Comparison of ENCODE assay signal across 29 cellular contexts in the genomic region with DNA sequence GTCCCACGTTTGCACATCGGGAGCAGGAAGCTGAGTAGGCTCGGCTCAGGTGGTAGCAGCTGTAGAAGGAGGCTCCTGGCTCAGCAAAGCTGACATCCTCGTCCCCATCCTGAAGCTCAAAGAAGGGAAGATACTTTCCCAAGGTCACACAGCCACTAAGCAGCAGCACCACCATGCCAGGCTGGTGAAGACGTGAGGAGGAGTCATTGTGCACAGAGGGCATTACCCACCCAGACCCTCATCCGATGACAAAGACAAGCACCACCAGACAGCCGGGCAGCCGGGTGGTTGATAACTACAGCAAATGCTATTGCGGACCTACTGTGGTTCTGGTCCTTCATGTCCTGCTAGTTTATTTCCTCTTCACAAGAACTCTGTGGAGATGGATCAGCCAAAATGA.
"Had no signal": no experiment of that assay in that cellular context is flagged by ENCODE, and none has a peak within 500 bp of the region (broad histone marks: within the 10 kb centered on the region; RNA-seq: fewer than 3 reads in every experiment).

No MANE protein-coding gene starts in this region.

- ATAC-seq: effector memory CD8-positive, alpha-beta T cell; left colon; left ventricle myocardium superior; lower lobe of right lung; naive thymus-derived CD8-positive, alpha-beta T cell; psoas muscle; right lobe of liver; stimulated activated effector memory CD8-positive, alpha-beta T cell treated with anti-CD3 and anti-CD28 coated beads, Interleukin-12 subunit alpha, Interleukin-12 subunit beta, amount 100 ng/mL, for 72 hours had no signal

- H3K4me3 ChIP-seq: colonic mucosa, esophagus squamous epithelium, lower lobe of right lung, psoas muscle, right lobe of liver, stomach, thyroid gland had no signal

- H3K4me1 ChIP-seq: colonic mucosa, esophagus squamous epithelium, lower lobe of right lung, psoas muscle, right lobe of liver, stomach, thyroid gland had no signal

- DNase-seq: colonic mucosa; dermis blood vessel endothelial cell; effector memory CD8-positive, alpha-beta T cell; erythroblast; esophagus squamous epithelium; foreskin melanocyte; glutamatergic neuron; hypothalamus; immature natural killer cell; islet precursor cell; kidney glomerular epithelial cell; left colon; left ventricle myocardium superior; lower lobe of right lung; naive thymus-derived CD8-positive, alpha-beta T cell; nephron progenitor cell; nucleus accumbens; psoas muscle; right lobe of liver; small intestine; stimulated activated CD4-positive, alpha-beta T cell treated with anti-CD3 and anti-CD28 coated beads, Interleukin-12 subunit alpha, Interleukin-12 subunit beta, amount 100 ng/mL, for 4 hours; stimulated activated CD4-positive, alpha-beta T cell treated with anti-CD3 and anti-CD28 coated beads, Interleukin-1b, Interleukin-23, amount 100 ng/mL, for 48 hours; stimulated activated CD4-positive, alpha-beta T cell treated with anti-CD3 and anti-CD28 coated beads, Interleukin-4, amount 100 ng/mL, for 1 hour; stimulated activated naive CD4-positive, alpha-beta T cell treated with Interleukin-2 at 50 U/mL for 16 hours; stomach; thyroid gland had no signal

- H3K27ac ChIP-seq: colonic mucosa, esophagus squamous epithelium, lower lobe of right lung, psoas muscle, right lobe of liver, stomach, thyroid gland had no signal

- FAIRE-seq: endometrium, small intestine, urothelium cell line had no signal

- H3K36me3 ChIP-seq: colonic mucosa, esophagus squamous epithelium, lower lobe of right lung, right lobe of liver, stomach, thyroid gland had no signal

- H3K27me3 ChIP-seq: colonic mucosa, esophagus squamous epithelium, right lobe of liver, thyroid gland had no signal

- H3K9me3 ChIP-seq: colonic mucosa, esophagus squamous epithelium, lower lobe of right lung, psoas muscle, right lobe of liver, thyroid gland had no signal
